Comparison of ENCODE assay signal across 1 cellular context in genomic region chr11:116792869-116793475, GRCh38.
TF ChIP-seq lines count a peak whose summit lies in the region.

No MANE protein-coding gene starts in this region.

TF ChIP-seq in liver, 16 proteins besides CTCF, POLR2A, EP300 and RAD21 (continued from another document):
- no peak for TF ChIP-seq MAX (IDR thresholded peaks at IDR 0.05)
